10 cellular contexts compared by ENCODE assay signal in the genomic region with DNA sequence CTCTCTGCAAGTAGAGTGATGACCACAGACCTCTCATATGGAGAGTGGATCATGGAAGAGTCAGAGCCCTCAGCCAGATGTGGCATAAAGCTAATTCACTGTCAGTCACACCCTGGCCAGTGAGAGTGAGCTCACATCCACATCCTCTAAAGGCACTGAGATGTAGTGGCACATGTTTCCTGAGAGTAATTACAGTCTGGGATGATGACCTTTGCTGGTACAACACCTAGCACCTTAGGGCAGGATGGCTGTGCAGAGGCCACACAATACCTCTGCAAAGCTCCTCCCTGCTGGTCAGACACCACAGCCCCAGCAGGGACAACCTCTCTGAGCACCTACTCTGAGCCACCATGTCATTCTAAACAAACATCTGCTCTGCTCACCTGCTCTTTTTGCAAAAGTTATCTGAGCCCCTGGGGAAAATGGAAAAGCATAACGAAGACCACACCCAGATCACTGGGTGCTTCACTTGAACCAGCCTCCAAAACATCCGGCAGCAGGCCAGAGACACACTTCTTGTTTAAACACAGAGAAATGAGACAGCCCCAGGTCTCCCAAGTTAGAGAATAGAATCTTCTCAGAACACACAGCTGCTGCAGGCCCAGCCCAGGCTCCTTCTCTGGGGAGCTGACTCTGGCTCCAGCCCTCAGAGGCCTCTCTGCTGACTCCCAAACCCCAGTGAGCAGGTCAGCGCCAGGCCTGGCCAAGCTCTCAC. TPM values are rescaled to one million over a fixed set of nuclear protein-coding genes. Genes with fewer than 3 reads are reported as not detected.
DNase-seq lines count a peak whose midpoint lies in the region; ATAC-seq and TF ChIP-seq lines count a peak whose summit lies in the region.
"Had no signal": no experiment of that assay in that cellular context is flagged by ENCODE, and none has a peak within 500 bp of the region (broad histone marks: within the 10 kb centered on the region; RNA-seq: fewer than 3 reads in every experiment).

No MANE protein-coding gene starts in this region.

- H3K4me2 ChIP-seq in SK-N-SH: no peak overlapping the region

- H3K9ac ChIP-seq in SK-N-SH: no peak overlapping the region

- no peak for TF ChIP-seq EP300 in SK-N-SH (IDR thresholded peaks at IDR 0.05; ENCODE audit: borderline replicate concordance in 1 of 2, low read depth in 1 of 2, low read length in 1 of 2)

- intact Hi-C loops in gastrocnemius medialis (cut with DNase I; ENCODE audit: low total_unique reads): no loop called here

- H3K27me3 ChIP-seq in gastrocnemius medialis (no peaks in the 10 kb centered on the region), SK-N-SH (ENCODE audit: insufficient read depth) (no peaks in the 10 kb centered on the region)

- WGBS in SK-N-SH (ENCODE audit: low lambda C conversion rate): 100% methylated on average over 3 of the region's 3 CpGs

- CTCF ChIA-PET in SK-N-SH (lab: Yijun Ruan, JAX): interaction anchor here (0.9 to 1.3 kb wide), 3 partner anchors 21 to 77 kb away, joined by 3 to 4 read pairs (median 3); no protein-coding TSS in a partner anchor

- H2AFZ ChIP-seq in SK-N-SH (ENCODE audit: low read depth): no peak overlapping the region

- no peaks in the 10 kb centered on the region for H4K20me1 ChIP-seq in SK-N-SH (ENCODE audit: insufficient read depth)

- H3F3A ChIP-seq in SK-N-SH (replicated peaks; ENCODE audit: insufficient read depth): no peaks in the 10 kb centered on the region

- TF ChIP-seq CTCF in 22Rv1 (IDR thresholded peaks at IDR 0.05) (no peak), gastrocnemius medialis (IDR thresholded peaks at IDR 0.05 in 4 of 5, conservative IDR thresholded peaks at IDR 0.05 in 1 of 5) (no peak), SK-N-SH (IDR thresholded peaks at IDR 0.05) (no peak)

- H3K36me3 ChIP-seq in gastrocnemius medialis (no peaks in the 10 kb centered on the region), SK-N-SH (replicated peaks in 1 of 2; ENCODE audit: control insufficient read depth in 1 of 2, insufficient read depth in 2 of 2, low read length in 1 of 2) (no peaks in the 10 kb centered on the region)

- no peak for TF ChIP-seq POLR2A in gastrocnemius medialis (IDR thresholded peaks at IDR 0.05)

- H3K79me2 ChIP-seq in SK-N-SH (ENCODE audit: insufficient read depth): peaks cover 13% of the 10 kb centered on the region

- POLR2A ChIA-PET in SK-N-SH (lab: Yijun Ruan, JAX): no interaction called here

- in situ Hi-C loops in gastrocnemius medialis (cut with MboI; ENCODE audit: low sequenced_read_pairs in 4 of 4): no loop called here

- no peaks in the 10 kb centered on the region for H3K9me2 ChIP-seq in SK-N-SH

- H3K9me3 ChIP-seq in gastrocnemius medialis (no peaks in the 10 kb centered on the region), SK-N-SH (no peaks in the 10 kb centered on the region)

- no peak for TF ChIP-seq RAD21 in SK-N-SH (IDR thresholded peaks at IDR 0.05; ENCODE audit: low read length)

- H3K27ac ChIP-seq in 22Rv1: peak overlapping the region; percentile 43
- H3K27ac ChIP-seq in gastrocnemius medialis: no peak overlapping the region
- no peak overlapping the region for H3K27ac ChIP-seq in SK-N-SH (ENCODE audit: low read depth in 2 of 2, low read length in 1 of 2)

- DNase-seq in NCI-H510A (lab: John Stamatoyannopoulos, UW) (peak; percentile 62), dermis blood vessel endothelial cell (peak; percentile 26), gastrocnemius medialis (no peak), SK-N-SH (no peak), NCI-H2081 treated with DMSO at 0.1 percent for 48 hours (lab: John Stamatoyannopoulos, UW) (no peak)
- DNase-seq: EL had no signal

- no peak overlapping the region for H3K4me3 ChIP-seq in gastrocnemius medialis
- no peak overlapping the region for H3K4me3 ChIP-seq in SK-N-SH (ENCODE audit: low read depth in 2 of 2, low read length in 1 of 2)
- H3K4me3 ChIP-seq: K562 had no signal

- ATAC-seq in GM21381 (IDR thresholded peaks at IDR 0.05; ENCODE audit: unreplicated experiment) (peak; percentile 21), gastrocnemius medialis (no peak), HG02623 (IDR thresholded peaks at IDR 0.05; ENCODE audit: unreplicated experiment) (no peak)
- ATAC-seq: K562 had no signal

- H3K4me1 ChIP-seq in gastrocnemius medialis (peaks cover 11 to 15% of the 10 kb centered on the region in 2 donors), SK-N-SH (ENCODE audit: control insufficient read depth in 1 of 2, insufficient read depth in 2 of 2, low read depth in 1 of 2, low read length in 1 of 2) (peaks cover 0 to 7% of the 10 kb centered on the region in 2 experiments; a peak in 2 of 4 replicates)

TF ChIP-seq in SK-N-SH, 30 proteins besides CTCF, POLR2A, EP300 and RAD21:
- TF ChIP-seq RXRA (IDR thresholded peaks at IDR 0.05; ENCODE audit: borderline replicate concordance, low read depth): no peak
- TF ChIP-seq TAF1 (IDR thresholded peaks at IDR 0.05; ENCODE audit: borderline replicate concordance, low read depth, low read length): no peak
- no peak for TF ChIP-seq POLR2AphosphoS5 (IDR thresholded peaks at IDR 0.05; ENCODE audit: low read depth, low read length)
- no peak for TF ChIP-seq SIN3A (IDR thresholded peaks at IDR 0.05; ENCODE audit: borderline replicate concordance, low read depth, low read length)
- TF ChIP-seq FOXJ3 (CRISPR knock-in tag; IDR thresholded peaks at IDR 0.05): no peak
- no peak for TF ChIP-seq SMC3 (IDR thresholded peaks at IDR 0.05; ENCODE audit: low read depth, low read length)
- TF ChIP-seq, protein P1, sequence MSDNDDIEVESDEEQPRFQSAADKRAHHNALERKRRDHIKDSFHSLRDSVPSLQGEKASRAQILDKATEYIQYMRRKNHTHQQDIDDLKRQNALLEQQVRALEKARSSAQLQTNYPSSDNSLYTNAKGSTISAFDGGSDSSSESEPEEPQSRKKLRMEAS (IDR thresholded peaks at IDR 0.05; ENCODE audit: low read depth): no peak
- TF ChIP-seq GABPA (IDR thresholded peaks at IDR 0.05; ENCODE audit: low read depth): no peak
- no peak for TF ChIP-seq EZH2phosphoT487 (IDR thresholded peaks at IDR 0.05; ENCODE audit: borderline replicate concordance, low read depth)
- no peak for TF ChIP-seq ELF1 (IDR thresholded peaks at IDR 0.05)
- no peak for TF ChIP-seq TEAD4 (IDR thresholded peaks at IDR 0.05; ENCODE audit: borderline replicate concordance, insufficient read depth)
- TF ChIP-seq MXI1 (IDR thresholded peaks at IDR 0.05; ENCODE audit: low read depth, low read length): no peak
- no peak for TF ChIP-seq JUND (IDR thresholded peaks at IDR 0.05)
- no peak for TF ChIP-seq CHD2 (IDR thresholded peaks at IDR 0.05; ENCODE audit: low read length, partially characterized antibody)
- no peak for TF ChIP-seq MEF2A (IDR thresholded peaks at IDR 0.05; ENCODE audit: borderline replicate concordance, low read depth)
- TF ChIP-seq, protein P2, sequence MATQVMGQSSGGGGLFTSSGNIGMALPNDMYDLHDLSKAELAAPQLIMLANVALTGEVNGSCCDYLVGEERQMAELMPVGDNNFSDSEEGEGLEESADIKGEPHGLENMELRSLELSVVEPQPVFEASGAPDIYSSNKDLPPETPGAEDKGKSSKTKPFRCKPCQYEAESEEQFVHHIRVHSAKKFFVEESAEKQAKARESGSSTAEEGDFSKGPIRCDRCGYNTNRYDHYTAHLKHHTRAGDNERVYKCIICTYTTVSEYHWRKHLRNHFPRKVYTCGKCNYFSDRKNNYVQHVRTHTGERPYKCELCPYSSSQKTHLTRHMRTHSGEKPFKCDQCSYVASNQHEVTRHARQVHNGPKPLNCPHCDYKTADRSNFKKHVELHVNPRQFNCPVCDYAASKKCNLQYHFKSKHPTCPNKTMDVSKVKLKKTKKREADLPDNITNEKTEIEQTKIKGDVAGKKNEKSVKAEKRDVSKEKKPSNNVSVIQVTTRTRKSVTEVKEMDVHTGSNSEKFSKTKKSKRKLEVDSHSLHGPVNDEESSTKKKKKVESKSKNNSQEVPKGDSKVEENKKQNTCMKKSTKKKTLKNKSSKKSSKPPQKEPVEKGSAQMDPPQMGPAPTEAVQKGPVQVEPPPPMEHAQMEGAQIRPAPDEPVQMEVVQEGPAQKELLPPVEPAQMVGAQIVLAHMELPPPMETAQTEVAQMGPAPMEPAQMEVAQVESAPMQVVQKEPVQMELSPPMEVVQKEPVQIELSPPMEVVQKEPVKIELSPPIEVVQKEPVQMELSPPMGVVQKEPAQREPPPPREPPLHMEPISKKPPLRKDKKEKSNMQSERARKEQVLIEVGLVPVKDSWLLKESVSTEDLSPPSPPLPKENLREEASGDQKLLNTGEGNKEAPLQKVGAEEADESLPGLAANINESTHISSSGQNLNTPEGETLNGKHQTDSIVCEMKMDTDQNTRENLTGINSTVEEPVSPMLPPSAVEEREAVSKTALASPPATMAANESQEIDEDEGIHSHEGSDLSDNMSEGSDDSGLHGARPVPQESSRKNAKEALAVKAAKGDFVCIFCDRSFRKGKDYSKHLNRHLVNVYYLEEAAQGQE (IDR thresholded peaks at IDR 0.05; ENCODE audit: low read depth, low read length): no peak
- TF ChIP-seq, protein P3, sequence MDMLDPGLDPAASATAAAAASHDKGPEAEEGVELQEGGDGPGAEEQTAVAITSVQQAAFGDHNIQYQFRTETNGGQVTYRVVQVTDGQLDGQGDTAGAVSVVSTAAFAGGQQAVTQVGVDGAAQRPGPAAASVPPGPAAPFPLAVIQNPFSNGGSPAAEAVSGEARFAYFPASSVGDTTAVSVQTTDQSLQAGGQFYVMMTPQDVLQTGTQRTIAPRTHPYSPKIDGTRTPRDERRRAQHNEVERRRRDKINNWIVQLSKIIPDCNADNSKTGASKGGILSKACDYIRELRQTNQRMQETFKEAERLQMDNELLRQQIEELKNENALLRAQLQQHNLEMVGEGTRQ (IDR thresholded peaks at IDR 0.05; ENCODE audit: borderline replicate concordance, low read depth, low read length): no peak
- TF ChIP-seq, protein P4, sequence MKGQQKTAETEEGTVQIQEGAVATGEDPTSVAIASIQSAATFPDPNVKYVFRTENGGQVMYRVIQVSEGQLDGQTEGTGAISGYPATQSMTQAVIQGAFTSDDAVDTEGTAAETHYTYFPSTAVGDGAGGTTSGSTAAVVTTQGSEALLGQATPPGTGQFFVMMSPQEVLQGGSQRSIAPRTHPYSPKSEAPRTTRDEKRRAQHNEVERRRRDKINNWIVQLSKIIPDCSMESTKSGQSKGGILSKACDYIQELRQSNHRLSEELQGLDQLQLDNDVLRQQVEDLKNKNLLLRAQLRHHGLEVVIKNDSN (IDR thresholded peaks at IDR 0.05; ENCODE audit: borderline replicate concordance, low read depth): no peak
- no peak for TF ChIP-seq RCOR1 (IDR thresholded peaks at IDR 0.05; ENCODE audit: low read length)
- TF ChIP-seq TCF12 (IDR thresholded peaks at IDR 0.05): no peak

RNA-seq across cellular contexts. Expression of a gene that starts 30.3 kb away (rescaled TPM):
- total RNA-seq in dermis blood vessel endothelial cell (8.8 and 12.1 TPM in 2 replicates), gastrocnemius medialis (1 to 10 TPM; 2.1 to 3.8 (median 3.3) TPM)
- polyA plus RNA-seq in SK-N-SH (2012; rRNA removed): 2.6 and 3.7 TPM in 2 replicates
- 1.3 and 2.0 TPM in 2 replicates for polyA plus RNA-seq in SK-N-SH (2012; cell fraction: cytosol; rRNA removed)
- polyA plus RNA-seq in SK-N-SH (2012; cell fraction: nucleus; rRNA removed): 12.7 and 16.1 TPM in 2 replicates

Comparison
In these comparisons a context has a peak if more than half of its experiments do, and no peak if none do; other contexts are left out.
1. DNase-seq: peak in NCI-H510A (single experiment) and dermis blood vessel endothelial cell (single experiment); none in gastrocnemius medialis (0 of 2), SK-N-SH (single experiment) and NCI-H2081 treated with DMSO at 0.1 percent for 48 hours (single experiment).